In genomic region chr17:59003860-59004259, GRCh38 we compare ENCODE assay signal across 18 cellular contexts.
"Had no signal": no experiment of that assay in that cellular context is flagged by ENCODE, and none has a peak within 500 bp of the region (broad histone marks: within the 10 kb centered on the region; RNA-seq: fewer than 3 reads in every experiment).

No MANE protein-coding gene starts in this region.

- H3K27ac ChIP-seq: esophagus muscularis mucosa had no signal

- H3K4me1 ChIP-seq: esophagus muscularis mucosa had no signal

- DNase-seq: activated CD4-positive, alpha-beta memory T cell treated with anti-CD3 and anti-CD28 coated beads, Interleukin-2, amount 10 ng/mL, durations not matched to agents 7 days and 5 days; activated CD4-positive, CD25-positive, alpha-beta regulatory T cell treated with anti-CD3 and anti-CD28 coated beads, Interleukin-2, amount 50 U/mL, for 72 hours; activated CD8-positive, alpha-beta memory T cell treated with anti-CD3 and anti-CD28 coated beads, Interleukin-2, amount 50 U/mL, for 48 hours; activated effector memory CD4-positive, alpha-beta T cell treated with anti-CD3 and anti-CD28 coated beads, Interleukin-2, amount 50 U/mL, for 16 hours; immature natural killer cell; left colon; midbrain; nucleus accumbens; SK-N-SH; stimulated activated CD4-positive, alpha-beta T cell treated with anti-CD3 and anti-CD28 coated beads, Interleukin-4, amount 100 ng/mL, for 1 hour; stimulated activated CD8-positive, alpha-beta memory T cell treated with anti-CD3 and anti-CD28 coated beads, Interleukin-4, amount 100 ng/mL, for 48 hours; stimulated activated naive CD8-positive, alpha-beta T cell treated with anti-CD3 and anti-CD28 coated beads, Interleukin-15, amount 100 ng/mL, for 72 hours; testis had no signal

- H3K27me3 Mint-ChIP-seq: activated CD4-positive, alpha-beta memory T cell treated with anti-CD3 and anti-CD28 coated beads, Interleukin-2, amount 10 ng/mL, durations not matched to agents 7 days and 5 days; progenitor cell of endocrine pancreas; stimulated activated naive CD8-positive, alpha-beta T cell treated with anti-CD3 and anti-CD28 coated beads, Interleukin-15, amount 100 ng/mL, for 72 hours had no signal

- H3K4me3 Mint-ChIP-seq: activated CD4-positive, alpha-beta memory T cell treated with anti-CD3 and anti-CD28 coated beads, Interleukin-2, amount 10 ng/mL, durations not matched to agents 7 days and 5 days; immature natural killer cell; stimulated activated naive CD8-positive, alpha-beta T cell treated with anti-CD3 and anti-CD28 coated beads, Interleukin-15, amount 100 ng/mL, for 72 hours; T-helper 2 cell treated with Interferon-gamma antibody and Interleukin-4, amounts not matched to agents 5 μg/mL and 100 μg/mL, for 36 hours had no signal

- FAIRE-seq: astrocyte had no signal

- H3K9ac ChIP-seq: SK-N-SH had no signal

- H3K4me3 ChIP-seq: esophagus muscularis mucosa, lung, testis had no signal

- H3K27ac Mint-ChIP-seq: activated CD4-positive, alpha-beta memory T cell treated with anti-CD3 and anti-CD28 coated beads, Interleukin-2, amount 10 ng/mL, durations not matched to agents 7 days and 5 days; progenitor cell of endocrine pancreas; T-helper 2 cell treated with Interferon-gamma antibody and Interleukin-4, amounts not matched to agents 5 μg/mL and 100 μg/mL, for 36 hours had no signal

- H3K4me2 ChIP-seq: SK-N-SH had no signal

- ATAC-seq: stimulated activated naive CD8-positive, alpha-beta T cell treated with anti-CD3 and anti-CD28 coated beads, Interleukin-15, amount 100 ng/mL, for 72 hours had no signal

- H3K9me3 Mint-ChIP-seq: activated CD4-positive, alpha-beta memory T cell treated with anti-CD3 and anti-CD28 coated beads, Interleukin-2, amount 10 ng/mL, durations not matched to agents 7 days and 5 days; immature natural killer cell; stimulated activated naive CD8-positive, alpha-beta T cell treated with anti-CD3 and anti-CD28 coated beads, Interleukin-15, amount 100 ng/mL, for 72 hours; T-helper 2 cell treated with Interferon-gamma antibody and Interleukin-4, amounts not matched to agents 5 μg/mL and 100 μg/mL, for 36 hours had no signal

- H3K9me2 ChIP-seq: SK-N-SH had no signal

- H3K9me3 ChIP-seq: esophagus muscularis mucosa, SK-N-SH, testis had no signal

- H3K27me3 ChIP-seq: esophagus muscularis mucosa, testis had no signal
